Comparison of ENCODE assay signal across 22 cellular contexts in genomic region chr15:27353837-27354236, GRCh38.
A peak's percentile ranks its signal among the peaks of the same experiment; 100 is the strongest.
DNase-seq lines count a peak whose midpoint lies in the region; ATAC-seq and TF ChIP-seq lines count a peak whose summit lies in the region.
"Had no signal": no experiment of that assay in that cellular context is flagged by ENCODE, and none has a peak within 500 bp of the region (broad histone marks: within the 10 kb centered on the region; RNA-seq: fewer than 3 reads in every experiment).

No MANE protein-coding gene starts in this region.

- H3K4me3 ChIP-seq in epithelial cell of esophagus (ENCODE audit: low read length) = no peak overlapping the region
- no peak overlapping the region for H3K4me3 ChIP-seq in skeletal muscle cell (ENCODE audit: low read depth, low read length)
- H3K4me3 ChIP-seq: pancreas, sigmoid colon had no signal

- no peak for ATAC-seq in GM21619 (IDR thresholded peaks at IDR 0.05; ENCODE audit: unreplicated experiment)
- ATAC-seq: activated CD8-positive, alpha-beta T cell treated with anti-CD3 and anti-CD28 coated beads, Interleukin-2, amount 10 ng/mL, durations not matched to agents 7 days and 5 days; HCT116; left lobe of liver; natural killer cell; pancreas; stimulated activated memory B cell treated with anti-CD40 and anti-IgM and Interleukin-4, amounts not matched to agents 10 μg/mL and 1 μg/mL and 100 μg/mL, for 72 hours had no signal

- no peak for TF ChIP-seq CTCF in epithelial cell of esophagus (IDR thresholded peaks at IDR 0.05; ENCODE audit: insufficient read depth, low read depth, low read length, missing control alignments)

- DNase-seq in NCI-H82 (lab: John Stamatoyannopoulos, UW) (peak; percentile 52), NCI-H82 treated with DMSO at 0.1 percent for 48 hours (lab: John Stamatoyannopoulos, UW; ENCODE audit: unreplicated experiment) (no peak), NCI-H2227 treated with DMSO at 0.1 percent for 48 hours (lab: John Stamatoyannopoulos, UW) (peak; percentile 16), epithelial cell of esophagus (ENCODE audit: low read depth) (peak; percentile 56), skeletal muscle cell (ENCODE audit: low read depth) (peak; percentile 59), head of caudate nucleus (no peak)
- DNase-seq in activated CD4-positive, alpha-beta T cell treated with anti-CD3 and anti-CD28 coated beads for 48 hours = no peak
- DNase-seq: activated CD8-positive, alpha-beta T cell treated with anti-CD3 and anti-CD28 coated beads, Interleukin-2, amount 10 ng/mL, durations not matched to agents 7 days and 5 days; activated naive CD4-positive, alpha-beta T cell treated with Interleukin-2 at 50 U/mL for 16 hours; activated T-cell treated with anti-CD3 and anti-CD28 coated beads, Interleukin-2, amount 50 U/mL, for 1 hour; amniotic stem cell; central memory CD4-positive, alpha-beta T cell; DMS153; natural killer cell; NCI-H1048; pancreas; sigmoid colon; SK-N-SH had no signal

- intact Hi-C loops in head of caudate nucleus (cut with DNase I) = no loop called here

Comparison
In these comparisons a context has a peak if more than half of its experiments do, and no peak if none do; other contexts are left out.
1. DNase-seq: peak in NCI-H82 (single experiment), NCI-H2227 treated with DMSO at 0.1 percent for 48 hours (single experiment), epithelial cell of esophagus (single experiment) and skeletal muscle cell (single experiment); none in NCI-H82 treated with DMSO at 0.1 percent for 48 hours (single experiment), head of caudate nucleus (0 of 42) and activated CD4-positive, alpha-beta T cell treated with anti-CD3 and anti-CD28 coated beads for 48 hours (single experiment).